1 cellular context compared by ENCODE assay signal in the genomic region with DNA sequence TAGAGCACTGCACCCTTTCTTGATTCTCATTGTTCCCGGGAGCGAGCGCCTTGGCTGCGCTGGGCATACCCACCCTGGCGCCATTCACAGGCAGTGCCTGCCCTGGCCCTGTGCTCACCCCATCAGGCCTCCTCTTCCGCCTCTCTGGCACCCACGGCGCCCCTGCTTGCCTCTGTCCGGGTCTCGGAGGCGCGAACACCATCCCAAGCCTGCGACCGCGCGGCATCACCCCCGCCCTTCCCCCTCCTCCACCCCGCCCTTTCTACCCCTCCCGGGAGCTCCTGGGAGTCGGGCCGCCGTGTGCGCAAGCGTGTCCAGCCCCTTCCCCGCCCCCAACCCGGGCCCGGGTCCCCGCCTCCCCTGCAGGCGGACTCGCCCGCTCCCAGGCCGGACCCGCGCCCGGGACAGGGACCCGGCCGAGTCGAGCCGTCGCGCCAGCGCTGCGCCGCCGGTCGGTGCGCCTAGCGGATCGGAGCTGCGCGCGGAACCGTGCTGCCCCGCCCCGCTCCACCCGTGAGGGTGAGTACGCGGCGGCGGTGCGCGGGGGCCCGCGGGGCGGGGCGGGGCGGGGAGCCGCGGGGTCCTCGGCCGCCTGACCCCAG.
TF ChIP-seq lines count a peak whose summit lies in the region.

A gene with protein sequence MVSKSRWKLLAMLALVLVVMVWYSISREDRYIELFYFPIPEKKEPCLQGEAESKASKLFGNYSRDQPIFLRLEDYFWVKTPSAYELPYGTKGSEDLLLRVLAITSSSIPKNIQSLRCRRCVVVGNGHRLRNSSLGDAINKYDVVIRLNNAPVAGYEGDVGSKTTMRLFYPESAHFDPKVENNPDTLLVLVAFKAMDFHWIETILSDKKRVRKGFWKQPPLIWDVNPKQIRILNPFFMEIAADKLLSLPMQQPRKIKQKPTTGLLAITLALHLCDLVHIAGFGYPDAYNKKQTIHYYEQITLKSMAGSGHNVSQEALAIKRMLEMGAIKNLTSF (plus strand): TSS at position 363 of the 602 bp plus-strand sequence. CDS start 50,470 bp downstream, outside the sequence.

TF ChIP-seq in WTC11, 78 proteins besides CTCF, POLR2A, EP300 and RAD21 (continued from another document and continues in another):
- TF ChIP-seq, protein P1, sequence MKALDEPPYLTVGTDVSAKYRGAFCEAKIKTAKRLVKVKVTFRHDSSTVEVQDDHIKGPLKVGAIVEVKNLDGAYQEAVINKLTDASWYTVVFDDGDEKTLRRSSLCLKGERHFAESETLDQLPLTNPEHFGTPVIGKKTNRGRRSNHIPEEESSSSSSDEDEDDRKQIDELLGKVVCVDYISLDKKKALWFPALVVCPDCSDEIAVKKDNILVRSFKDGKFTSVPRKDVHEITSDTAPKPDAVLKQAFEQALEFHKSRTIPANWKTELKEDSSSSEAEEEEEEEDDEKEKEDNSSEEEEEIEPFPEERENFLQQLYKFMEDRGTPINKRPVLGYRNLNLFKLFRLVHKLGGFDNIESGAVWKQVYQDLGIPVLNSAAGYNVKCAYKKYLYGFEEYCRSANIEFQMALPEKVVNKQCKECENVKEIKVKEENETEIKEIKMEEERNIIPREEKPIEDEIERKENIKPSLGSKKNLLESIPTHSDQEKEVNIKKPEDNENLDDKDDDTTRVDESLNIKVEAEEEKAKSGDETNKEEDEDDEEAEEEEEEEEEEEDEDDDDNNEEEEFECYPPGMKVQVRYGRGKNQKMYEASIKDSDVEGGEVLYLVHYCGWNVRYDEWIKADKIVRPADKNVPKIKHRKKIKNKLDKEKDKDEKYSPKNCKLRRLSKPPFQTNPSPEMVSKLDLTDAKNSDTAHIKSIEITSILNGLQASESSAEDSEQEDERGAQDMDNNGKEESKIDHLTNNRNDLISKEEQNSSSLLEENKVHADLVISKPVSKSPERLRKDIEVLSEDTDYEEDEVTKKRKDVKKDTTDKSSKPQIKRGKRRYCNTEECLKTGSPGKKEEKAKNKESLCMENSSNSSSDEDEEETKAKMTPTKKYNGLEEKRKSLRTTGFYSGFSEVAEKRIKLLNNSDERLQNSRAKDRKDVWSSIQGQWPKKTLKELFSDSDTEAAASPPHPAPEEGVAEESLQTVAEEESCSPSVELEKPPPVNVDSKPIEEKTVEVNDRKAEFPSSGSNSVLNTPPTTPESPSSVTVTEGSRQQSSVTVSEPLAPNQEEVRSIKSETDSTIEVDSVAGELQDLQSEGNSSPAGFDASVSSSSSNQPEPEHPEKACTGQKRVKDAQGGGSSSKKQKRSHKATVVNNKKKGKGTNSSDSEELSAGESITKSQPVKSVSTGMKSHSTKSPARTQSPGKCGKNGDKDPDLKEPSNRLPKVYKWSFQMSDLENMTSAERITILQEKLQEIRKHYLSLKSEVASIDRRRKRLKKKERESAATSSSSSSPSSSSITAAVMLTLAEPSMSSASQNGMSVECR (CRISPR knock-in tag; IDR thresholded peaks at IDR 0.05; ENCODE audit: borderline replicate concordance), result no peak
- TF ChIP-seq, protein P2, sequence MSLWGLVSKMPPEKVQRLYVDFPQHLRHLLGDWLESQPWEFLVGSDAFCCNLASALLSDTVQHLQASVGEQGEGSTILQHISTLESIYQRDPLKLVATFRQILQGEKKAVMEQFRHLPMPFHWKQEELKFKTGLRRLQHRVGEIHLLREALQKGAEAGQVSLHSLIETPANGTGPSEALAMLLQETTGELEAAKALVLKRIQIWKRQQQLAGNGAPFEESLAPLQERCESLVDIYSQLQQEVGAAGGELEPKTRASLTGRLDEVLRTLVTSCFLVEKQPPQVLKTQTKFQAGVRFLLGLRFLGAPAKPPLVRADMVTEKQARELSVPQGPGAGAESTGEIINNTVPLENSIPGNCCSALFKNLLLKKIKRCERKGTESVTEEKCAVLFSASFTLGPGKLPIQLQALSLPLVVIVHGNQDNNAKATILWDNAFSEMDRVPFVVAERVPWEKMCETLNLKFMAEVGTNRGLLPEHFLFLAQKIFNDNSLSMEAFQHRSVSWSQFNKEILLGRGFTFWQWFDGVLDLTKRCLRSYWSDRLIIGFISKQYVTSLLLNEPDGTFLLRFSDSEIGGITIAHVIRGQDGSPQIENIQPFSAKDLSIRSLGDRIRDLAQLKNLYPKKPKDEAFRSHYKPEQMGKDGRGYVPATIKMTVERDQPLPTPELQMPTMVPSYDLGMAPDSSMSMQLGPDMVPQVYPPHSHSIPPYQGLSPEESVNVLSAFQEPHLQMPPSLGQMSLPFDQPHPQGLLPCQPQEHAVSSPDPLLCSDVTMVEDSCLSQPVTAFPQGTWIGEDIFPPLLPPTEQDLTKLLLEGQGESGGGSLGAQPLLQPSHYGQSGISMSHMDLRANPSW (CRISPR knock-in tag; conservative IDR thresholded peaks at IDR 0.05; ENCODE audit: low read depth), result no peak
- TF ChIP-seq, protein P3, sequence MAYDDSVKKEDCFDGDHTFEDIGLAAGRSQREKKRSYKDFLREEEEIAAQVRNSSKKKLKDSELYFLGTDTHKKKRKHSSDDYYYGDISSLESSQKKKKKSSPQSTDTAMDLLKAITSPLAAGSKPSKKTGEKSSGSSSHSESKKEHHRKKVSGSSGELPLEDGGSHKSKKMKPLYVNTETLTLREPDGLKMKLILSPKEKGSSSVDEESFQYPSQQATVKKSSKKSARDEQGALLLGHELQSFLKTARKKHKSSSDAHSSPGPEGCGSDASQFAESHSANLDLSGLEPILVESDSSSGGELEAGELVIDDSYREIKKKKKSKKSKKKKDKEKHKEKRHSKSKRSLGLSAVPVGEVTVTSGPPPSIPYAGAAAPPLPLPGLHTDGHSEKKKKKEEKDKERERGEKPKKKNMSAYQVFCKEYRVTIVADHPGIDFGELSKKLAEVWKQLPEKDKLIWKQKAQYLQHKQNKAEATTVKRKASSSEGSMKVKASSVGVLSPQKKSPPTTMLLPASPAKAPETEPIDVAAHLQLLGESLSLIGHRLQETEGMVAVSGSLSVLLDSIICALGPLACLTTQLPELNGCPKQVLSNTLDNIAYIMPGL (CRISPR knock-in tag; IDR thresholded peaks at IDR 0.05), result no peak
- TF ChIP-seq, protein P4, sequence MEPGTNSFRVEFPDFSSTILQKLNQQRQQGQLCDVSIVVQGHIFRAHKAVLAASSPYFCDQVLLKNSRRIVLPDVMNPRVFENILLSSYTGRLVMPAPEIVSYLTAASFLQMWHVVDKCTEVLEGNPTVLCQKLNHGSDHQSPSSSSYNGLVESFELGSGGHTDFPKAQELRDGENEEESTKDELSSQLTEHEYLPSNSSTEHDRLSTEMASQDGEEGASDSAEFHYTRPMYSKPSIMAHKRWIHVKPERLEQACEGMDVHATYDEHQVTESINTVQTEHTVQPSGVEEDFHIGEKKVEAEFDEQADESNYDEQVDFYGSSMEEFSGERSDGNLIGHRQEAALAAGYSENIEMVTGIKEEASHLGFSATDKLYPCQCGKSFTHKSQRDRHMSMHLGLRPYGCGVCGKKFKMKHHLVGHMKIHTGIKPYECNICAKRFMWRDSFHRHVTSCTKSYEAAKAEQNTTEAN (CRISPR knock-in tag; IDR thresholded peaks at IDR 0.05), result no peak
- no peak for TF ChIP-seq ZNF138 (CRISPR knock-in tag; conservative IDR thresholded peaks at IDR 0.05)
- TF ChIP-seq, protein P5, sequence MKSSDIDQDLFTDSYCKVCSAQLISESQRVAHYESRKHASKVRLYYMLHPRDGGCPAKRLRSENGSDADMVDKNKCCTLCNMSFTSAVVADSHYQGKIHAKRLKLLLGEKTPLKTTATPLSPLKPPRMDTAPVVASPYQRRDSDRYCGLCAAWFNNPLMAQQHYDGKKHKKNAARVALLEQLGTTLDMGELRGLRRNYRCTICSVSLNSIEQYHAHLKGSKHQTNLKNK (CRISPR knock-in tag; IDR thresholded peaks at IDR 0.05), result no peak
- TF ChIP-seq ETV6 (CRISPR knock-in tag; IDR thresholded peaks at IDR 0.05), result no peak
- TF ChIP-seq FOXP1 (CRISPR knock-in tag; IDR thresholded peaks at IDR 0.05; ENCODE audit: borderline replicate concordance), result peak; percentile 61; the same call in 1 of the 2 replicates
- TF ChIP-seq, protein P6, sequence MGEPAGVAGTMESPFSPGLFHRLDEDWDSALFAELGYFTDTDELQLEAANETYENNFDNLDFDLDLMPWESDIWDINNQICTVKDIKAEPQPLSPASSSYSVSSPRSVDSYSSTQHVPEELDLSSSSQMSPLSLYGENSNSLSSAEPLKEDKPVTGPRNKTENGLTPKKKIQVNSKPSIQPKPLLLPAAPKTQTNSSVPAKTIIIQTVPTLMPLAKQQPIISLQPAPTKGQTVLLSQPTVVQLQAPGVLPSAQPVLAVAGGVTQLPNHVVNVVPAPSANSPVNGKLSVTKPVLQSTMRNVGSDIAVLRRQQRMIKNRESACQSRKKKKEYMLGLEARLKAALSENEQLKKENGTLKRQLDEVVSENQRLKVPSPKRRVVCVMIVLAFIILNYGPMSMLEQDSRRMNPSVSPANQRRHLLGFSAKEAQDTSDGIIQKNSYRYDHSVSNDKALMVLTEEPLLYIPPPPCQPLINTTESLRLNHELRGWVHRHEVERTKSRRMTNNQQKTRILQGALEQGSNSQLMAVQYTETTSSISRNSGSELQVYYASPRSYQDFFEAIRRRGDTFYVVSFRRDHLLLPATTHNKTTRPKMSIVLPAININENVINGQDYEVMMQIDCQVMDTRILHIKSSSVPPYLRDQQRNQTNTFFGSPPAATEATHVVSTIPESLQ (CRISPR knock-in tag; IDR thresholded peaks at IDR 0.05), result no peak
- TF ChIP-seq, protein P7, sequence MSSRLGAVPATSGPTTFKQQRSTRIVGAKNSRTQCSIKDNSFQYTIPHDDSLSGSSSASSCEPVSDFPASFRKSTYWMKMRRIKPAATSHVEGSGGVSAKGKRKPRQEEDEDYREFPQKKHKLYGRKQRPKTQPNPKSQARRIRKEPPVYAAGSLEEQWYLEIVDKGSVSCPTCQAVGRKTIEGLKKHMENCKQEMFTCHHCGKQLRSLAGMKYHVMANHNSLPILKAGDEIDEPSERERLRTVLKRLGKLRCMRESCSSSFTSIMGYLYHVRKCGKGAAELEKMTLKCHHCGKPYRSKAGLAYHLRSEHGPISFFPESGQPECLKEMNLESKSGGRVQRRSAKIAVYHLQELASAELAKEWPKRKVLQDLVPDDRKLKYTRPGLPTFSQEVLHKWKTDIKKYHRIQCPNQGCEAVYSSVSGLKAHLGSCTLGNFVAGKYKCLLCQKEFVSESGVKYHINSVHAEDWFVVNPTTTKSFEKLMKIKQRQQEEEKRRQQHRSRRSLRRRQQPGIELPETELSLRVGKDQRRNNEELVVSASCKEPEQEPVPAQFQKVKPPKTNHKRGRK (CRISPR knock-in tag; IDR thresholded peaks at IDR 0.05; ENCODE audit: borderline replicate concordance), result no peak
- no peak for TF ChIP-seq JAZF1 (CRISPR knock-in tag; IDR thresholded peaks at IDR 0.05)
- TF ChIP-seq, protein P8, sequence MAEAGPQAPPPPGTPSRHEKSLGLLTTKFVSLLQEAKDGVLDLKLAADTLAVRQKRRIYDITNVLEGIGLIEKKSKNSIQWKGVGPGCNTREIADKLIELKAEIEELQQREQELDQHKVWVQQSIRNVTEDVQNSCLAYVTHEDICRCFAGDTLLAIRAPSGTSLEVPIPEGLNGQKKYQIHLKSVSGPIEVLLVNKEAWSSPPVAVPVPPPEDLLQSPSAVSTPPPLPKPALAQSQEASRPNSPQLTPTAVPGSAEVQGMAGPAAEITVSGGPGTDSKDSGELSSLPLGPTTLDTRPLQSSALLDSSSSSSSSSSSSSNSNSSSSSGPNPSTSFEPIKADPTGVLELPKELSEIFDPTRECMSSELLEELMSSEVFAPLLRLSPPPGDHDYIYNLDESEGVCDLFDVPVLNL (CRISPR knock-in tag; IDR thresholded peaks at IDR 0.05; ENCODE audit: borderline replicate concordance, low read depth), result peak; percentile 46; the same call in 1 of the 2 replicates
- no peak for TF ChIP-seq HMGA2 (CRISPR knock-in tag; IDR thresholded peaks at IDR 0.05)
- TF ChIP-seq NFATC4 (CRISPR knock-in tag; IDR thresholded peaks at IDR 0.05), result no peak
- TF ChIP-seq, protein P9, sequence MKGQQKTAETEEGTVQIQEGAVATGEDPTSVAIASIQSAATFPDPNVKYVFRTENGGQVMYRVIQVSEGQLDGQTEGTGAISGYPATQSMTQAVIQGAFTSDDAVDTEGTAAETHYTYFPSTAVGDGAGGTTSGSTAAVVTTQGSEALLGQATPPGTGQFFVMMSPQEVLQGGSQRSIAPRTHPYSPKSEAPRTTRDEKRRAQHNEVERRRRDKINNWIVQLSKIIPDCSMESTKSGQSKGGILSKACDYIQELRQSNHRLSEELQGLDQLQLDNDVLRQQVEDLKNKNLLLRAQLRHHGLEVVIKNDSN (CRISPR knock-in tag; IDR thresholded peaks at IDR 0.05), result no peak
- TF ChIP-seq, protein P10, sequence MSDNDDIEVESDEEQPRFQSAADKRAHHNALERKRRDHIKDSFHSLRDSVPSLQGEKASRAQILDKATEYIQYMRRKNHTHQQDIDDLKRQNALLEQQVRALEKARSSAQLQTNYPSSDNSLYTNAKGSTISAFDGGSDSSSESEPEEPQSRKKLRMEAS (CRISPR knock-in tag; IDR thresholded peaks at IDR 0.05), result no peak
- no peak for TF ChIP-seq NR2C2 (CRISPR knock-in tag; IDR thresholded peaks at IDR 0.05)
- TF ChIP-seq, protein P11, sequence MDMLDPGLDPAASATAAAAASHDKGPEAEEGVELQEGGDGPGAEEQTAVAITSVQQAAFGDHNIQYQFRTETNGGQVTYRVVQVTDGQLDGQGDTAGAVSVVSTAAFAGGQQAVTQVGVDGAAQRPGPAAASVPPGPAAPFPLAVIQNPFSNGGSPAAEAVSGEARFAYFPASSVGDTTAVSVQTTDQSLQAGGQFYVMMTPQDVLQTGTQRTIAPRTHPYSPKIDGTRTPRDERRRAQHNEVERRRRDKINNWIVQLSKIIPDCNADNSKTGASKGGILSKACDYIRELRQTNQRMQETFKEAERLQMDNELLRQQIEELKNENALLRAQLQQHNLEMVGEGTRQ (CRISPR knock-in tag; IDR thresholded peaks at IDR 0.05), result 0 out of 2 replicates have a peak, but pooled peaks have one; percentile 11
- TF ChIP-seq FOXJ3 (CRISPR knock-in tag; IDR thresholded peaks at IDR 0.05; ENCODE audit: borderline replicate concordance), result no peak
- no peak for TF ChIP-seq EMX1 (CRISPR knock-in tag; IDR thresholded peaks at IDR 0.05)
- TF ChIP-seq, protein P12, sequence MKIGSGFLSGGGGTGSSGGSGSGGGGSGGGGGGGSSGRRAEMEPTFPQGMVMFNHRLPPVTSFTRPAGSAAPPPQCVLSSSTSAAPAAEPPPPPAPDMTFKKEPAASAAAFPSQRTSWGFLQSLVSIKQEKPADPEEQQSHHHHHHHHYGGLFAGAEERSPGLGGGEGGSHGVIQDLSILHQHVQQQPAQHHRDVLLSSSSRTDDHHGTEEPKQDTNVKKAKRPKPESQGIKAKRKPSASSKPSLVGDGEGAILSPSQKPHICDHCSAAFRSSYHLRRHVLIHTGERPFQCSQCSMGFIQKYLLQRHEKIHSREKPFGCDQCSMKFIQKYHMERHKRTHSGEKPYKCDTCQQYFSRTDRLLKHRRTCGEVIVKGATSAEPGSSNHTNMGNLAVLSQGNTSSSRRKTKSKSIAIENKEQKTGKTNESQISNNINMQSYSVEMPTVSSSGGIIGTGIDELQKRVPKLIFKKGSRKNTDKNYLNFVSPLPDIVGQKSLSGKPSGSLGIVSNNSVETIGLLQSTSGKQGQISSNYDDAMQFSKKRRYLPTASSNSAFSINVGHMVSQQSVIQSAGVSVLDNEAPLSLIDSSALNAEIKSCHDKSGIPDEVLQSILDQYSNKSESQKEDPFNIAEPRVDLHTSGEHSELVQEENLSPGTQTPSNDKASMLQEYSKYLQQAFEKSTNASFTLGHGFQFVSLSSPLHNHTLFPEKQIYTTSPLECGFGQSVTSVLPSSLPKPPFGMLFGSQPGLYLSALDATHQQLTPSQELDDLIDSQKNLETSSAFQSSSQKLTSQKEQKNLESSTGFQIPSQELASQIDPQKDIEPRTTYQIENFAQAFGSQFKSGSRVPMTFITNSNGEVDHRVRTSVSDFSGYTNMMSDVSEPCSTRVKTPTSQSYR (CRISPR knock-in tag; IDR thresholded peaks at IDR 0.05), result no peak
- TF ChIP-seq TP53 (CRISPR knock-in tag; IDR thresholded peaks at IDR 0.05), result no peak
- TF ChIP-seq, protein P13, sequence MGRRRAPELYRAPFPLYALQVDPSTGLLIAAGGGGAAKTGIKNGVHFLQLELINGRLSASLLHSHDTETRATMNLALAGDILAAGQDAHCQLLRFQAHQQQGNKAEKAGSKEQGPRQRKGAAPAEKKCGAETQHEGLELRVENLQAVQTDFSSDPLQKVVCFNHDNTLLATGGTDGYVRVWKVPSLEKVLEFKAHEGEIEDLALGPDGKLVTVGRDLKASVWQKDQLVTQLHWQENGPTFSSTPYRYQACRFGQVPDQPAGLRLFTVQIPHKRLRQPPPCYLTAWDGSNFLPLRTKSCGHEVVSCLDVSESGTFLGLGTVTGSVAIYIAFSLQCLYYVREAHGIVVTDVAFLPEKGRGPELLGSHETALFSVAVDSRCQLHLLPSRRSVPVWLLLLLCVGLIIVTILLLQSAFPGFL (CRISPR knock-in tag; IDR thresholded peaks at IDR 0.05; ENCODE audit: borderline replicate concordance), result no peak
